8 cellular contexts compared by ENCODE assay signal in genomic region chr6:80214436-80215022, GRCh38.
A peak's percentile ranks its signal among the peaks of the same experiment; 100 is the strongest.
DNase-seq lines count a peak whose midpoint lies in the region; ATAC-seq and TF ChIP-seq lines count a peak whose summit lies in the region.

No MANE protein-coding gene starts in this region.

- TF ChIP-seq CTCF in AG09319 (IDR thresholded peaks at IDR 0.05; ENCODE audit: low read depth, low read length): peak; percentile 87
- TF ChIP-seq CTCF in epithelial cell of esophagus (IDR thresholded peaks at IDR 0.05; ENCODE audit: insufficient read depth, low read depth, low read length, missing control alignments): peak; percentile 85

- DNase-seq in AG09319 (ENCODE audit: extremely low read depth, low read depth) (peak; percentile 20), NAMALWA (ENCODE audit: low spot score) (peak; percentile 61), SK-MEL-5 (ENCODE audit: low read depth, low spot score) (peak; percentile 68), epithelial cell of esophagus (ENCODE audit: low read depth) (peak; percentile 65), myocyte (ENCODE audit: low read depth) (peak; percentile 72)
- DNase-seq in stimulated activated naive CD4-positive, alpha-beta T cell treated with Interleukin-2 at 50 U/mL for 16 hours (lab: John Stamatoyannopoulos, UW): no peak

- no peak overlapping the region for H3K4me3 ChIP-seq in epithelial cell of esophagus (ENCODE audit: low read length)

- in situ Hi-C loops in SK-MEL-5 (cut with HindIII; ENCODE audit: low pct_unique_long_range_greater_than_20kb, low sequenced_read_pairs): no loop called here

- peak; percentile 95 for ATAC-seq in GM18498 (IDR thresholded peaks at IDR 0.05; ENCODE audit: unreplicated experiment)
- ATAC-seq in HG02759 (IDR thresholded peaks at IDR 0.05; ENCODE audit: unreplicated experiment): peak; percentile 80
